Comparison of ENCODE assay signal across 14 cellular contexts in genomic region chr7:142508251-142508650, GRCh38.
DNase-seq lines count a peak whose midpoint lies in the region; ATAC-seq, FAIRE-seq and TF ChIP-seq lines count a peak whose summit lies in the region.
"Had no signal": no experiment of that assay in that cellular context is flagged by ENCODE, and none has a peak within 500 bp of the region (broad histone marks: within the 10 kb centered on the region; RNA-seq: fewer than 3 reads in every experiment).

No MANE protein-coding gene starts in this region.

- H3K9ac ChIP-seq in DND-41 (ENCODE audit: low read depth, low read length) = no peak overlapping the region
- H3K9ac ChIP-seq: neural progenitor cell had no signal

- H3K4me1 ChIP-seq in DND-41 (ENCODE audit: insufficient read depth, low read length) (peaks cover 36% of the 10 kb centered on the region), body of pancreas (no peaks in the 10 kb centered on the region), pancreas (peaks cover 0 to 3% (median 0%) of the 10 kb centered on the region in 3 donors)
- H3K4me1 ChIP-seq: ascending aorta, left ventricle myocardium inferior, neural progenitor cell had no signal

- WGBS in body of pancreas, 2 donors = 72 to 84% methylated on average over 4 of the region's 4 CpGs
- WGBS in pancreas, 2 donors = 73 to 80% methylated on average over 4 of the region's 4 CpGs

- H2AFZ ChIP-seq in DND-41 (ENCODE audit: low read depth, low read length) = no peak overlapping the region
- H2AFZ ChIP-seq: neural progenitor cell had no signal

- H4K20me1 ChIP-seq in DND-41 (ENCODE audit: insufficient read depth, low read length) = no peaks in the 10 kb centered on the region

- peak; percentile 66 for ATAC-seq in DND-41 (ENCODE audit: insufficient read depth, low read depth)
- peak; percentile 33 for ATAC-seq in body of pancreas
- peak; percentile 42 to 65 (median 56) for ATAC-seq in pancreas

- DNase-seq in DND-41 (peak; percentile 44), LoVo (ENCODE audit: low spot score) (peak; percentile 96), body of pancreas (no peak), pancreas (no peak), NCI-H2107 (lab: John Stamatoyannopoulos, UW) (no peak), DMS53 (lab: John Stamatoyannopoulos, UW) (no peak)
- DNase-seq in activated effector memory CD4-positive, alpha-beta T cell treated with Interleukin-2 at 50 U/mL for 16 hours = no peak
- DNase-seq: effector memory CD4-positive, alpha-beta T cell; left ventricle myocardium inferior; NCI-H2029 had no signal

- H3K9me3 ChIP-seq in DND-41 (ENCODE audit: insufficient read depth, low read length, severe bottlenecking) (no peaks in the 10 kb centered on the region), body of pancreas (no peaks in the 10 kb centered on the region), pancreas (no peaks in the 10 kb centered on the region)
- H3K9me3 ChIP-seq: ascending aorta, left ventricle myocardium inferior, thoracic aorta had no signal

- no peak for FAIRE-seq in pancreas (lab: Jason Lieb, UNC)

- H3K4me3 ChIP-seq in DND-41 (ENCODE audit: low read depth in 1 of 2, low read length in 2 of 2) (no peak overlapping the region), body of pancreas (no peak overlapping the region), pancreas (no peak overlapping the region)
- H3K4me3 ChIP-seq: ascending aorta, left ventricle myocardium inferior, neural progenitor cell, skin epidermis, thoracic aorta had no signal

- H3K27me3 ChIP-seq in DND-41 (ENCODE audit: insufficient read depth, low read length, poor library complexity) (no peaks in the 10 kb centered on the region), body of pancreas (no peaks in the 10 kb centered on the region), pancreas (no peaks in the 10 kb centered on the region)
- H3K27me3 ChIP-seq: ascending aorta, neural progenitor cell had no signal

- no peaks in the 10 kb centered on the region for H3K36me3 ChIP-seq in DND-41 (ENCODE audit: insufficient read depth, low read length)
- H3K36me3 ChIP-seq in body of pancreas (replicated peaks in 1 of 2; ENCODE audit: insufficient read depth in 1 of 2, low read depth in 2 of 2) = no peaks in the 10 kb centered on the region
- H3K36me3 ChIP-seq in pancreas = no peaks in the 10 kb centered on the region
- H3K36me3 ChIP-seq: ascending aorta, left ventricle myocardium inferior, neural progenitor cell, thoracic aorta had no signal

- no peak for TF ChIP-seq POLR2A in body of pancreas (IDR thresholded peaks at IDR 0.05)

- no peaks in the 10 kb centered on the region for H3K79me2 ChIP-seq in DND-41 (ENCODE audit: insufficient read depth, low read length)

- H3K4me2 ChIP-seq in DND-41 (ENCODE audit: insufficient read depth, low read length) = no peak overlapping the region
- H3K4me2 ChIP-seq: neural progenitor cell had no signal

- TF ChIP-seq CTCF in DND-41 (IDR thresholded peaks at IDR 0.05; ENCODE audit: borderline replicate concordance, extremely low read depth, low read length, poor library complexity, severe bottlenecking) = no peak
- no peak for TF ChIP-seq CTCF in body of pancreas (IDR thresholded peaks at IDR 0.05)
- TF ChIP-seq CTCF in pancreas (IDR thresholded peaks at IDR 0.05) = no peak

- peak overlapping the region; percentile 62 for H3K27ac ChIP-seq in DND-41 (ENCODE audit: low read length)
- H3K27ac ChIP-seq in body of pancreas = no peak overlapping the region
- no peak overlapping the region for H3K27ac ChIP-seq in pancreas
- H3K27ac ChIP-seq: ascending aorta, left ventricle myocardium inferior, neural progenitor cell, skin epidermis, thoracic aorta had no signal

- intact Hi-C loops in body of pancreas (cut with DNase I) = no loop called here
- intact Hi-C loops in pancreas (cut with DNase I) = no loop called here

Comparison
In these comparisons a context has a peak if more than half of its experiments do, and no peak if none do; other contexts are left out.
1. DNase-seq: peak in DND-41 (single experiment) and LoVo (single experiment); none in body of pancreas (0 of 4), pancreas (0 of 6), NCI-H2107 (single experiment), DMS53 (single experiment) and activated effector memory CD4-positive, alpha-beta T cell treated with Interleukin-2 at 50 U/mL for 16 hours (single experiment).
2. Peak in every context shown above with its lines, with median percentiles within 50 percentile points of each other: ATAC-seq.